In the genomic region with DNA sequence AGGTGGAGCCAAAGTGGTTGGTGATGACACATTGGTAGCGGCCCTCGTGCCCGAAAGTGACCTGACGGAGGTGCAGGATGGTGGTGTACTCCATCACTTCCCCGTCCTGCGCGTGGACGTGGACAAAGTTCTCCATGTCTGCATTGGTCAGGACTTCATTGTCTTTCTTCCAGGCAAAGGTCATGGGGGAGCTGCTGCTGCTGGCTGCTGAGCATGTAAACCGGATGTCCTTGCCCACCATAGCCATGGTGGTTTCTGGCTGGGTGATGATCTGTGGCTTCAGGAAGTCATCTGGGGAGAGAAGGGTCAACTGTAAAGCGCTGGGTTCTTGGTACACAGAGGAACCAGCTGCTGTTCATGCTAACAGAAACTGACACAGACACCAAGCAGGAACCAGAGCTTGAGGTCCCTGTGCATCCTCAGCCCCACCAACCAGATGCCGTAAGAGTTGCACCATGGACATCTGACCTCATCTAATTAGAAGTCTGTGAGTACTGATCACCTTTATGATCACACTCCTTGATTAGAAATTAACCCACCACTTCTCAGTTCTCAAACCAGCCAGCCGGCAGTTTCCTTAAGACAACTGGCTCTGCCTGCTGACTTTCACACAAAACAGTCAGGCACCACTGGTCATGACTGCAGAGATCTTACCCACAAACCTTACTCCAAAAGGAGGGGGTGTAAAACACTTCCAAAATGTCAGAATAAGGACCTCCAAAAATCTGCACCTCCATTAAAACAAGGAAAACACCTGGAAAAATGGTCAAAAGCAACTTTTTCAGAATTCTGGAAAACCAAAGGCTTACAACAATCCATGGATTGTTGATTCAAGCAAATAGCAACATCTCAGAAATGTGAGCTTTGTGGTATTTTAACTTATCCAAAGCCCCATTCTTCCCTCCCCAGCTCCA, we compare ENCODE assay signal across 9 cellular contexts.
DNase-seq lines count a peak whose midpoint lies in the region; ATAC-seq lines count a peak whose summit lies in the region.
"Had no signal": no experiment of that assay in that cellular context is flagged by ENCODE, and none has a peak within 500 bp of the region (broad histone marks: within the 10 kb centered on the region; RNA-seq: fewer than 3 reads in every experiment).

No MANE protein-coding gene starts in this region.

- H3K4me3 ChIP-seq in rectal smooth muscle tissue (ENCODE audit: low read length), result no peak overlapping the region

- DNase-seq in kidney glomerular epithelial cell (lab: John Stamatoyannopoulos, UW), result no peak
- no peak for DNase-seq in NCI-H226
- DNase-seq in COLO668 (lab: John Stamatoyannopoulos, UW; ENCODE audit: unreplicated experiment), result no peak
- no peak for DNase-seq in NCI-H526 treated with DMSO at 0.1 percent for 48 hours (lab: John Stamatoyannopoulos, UW)
- DNase-seq: H7 had no signal

- peaks cover 48% of the 10 kb centered on the region for H3K36me3 ChIP-seq in rectal smooth muscle tissue (ENCODE audit: control insufficient read depth, insufficient read depth, low read length)

- H3K9ac ChIP-seq in rectal smooth muscle tissue (ENCODE audit: low read length), result no peak overlapping the region

- no peaks in the 10 kb centered on the region for H3K27me3 ChIP-seq in rectal smooth muscle tissue (ENCODE audit: control insufficient read depth, insufficient read depth, low read length)

- H3K4me1 ChIP-seq in rectal smooth muscle tissue (ENCODE audit: control insufficient read depth, insufficient read depth, low read length), result peaks cover 8% of the 10 kb centered on the region

- ATAC-seq in GM19035 (IDR thresholded peaks at IDR 0.05; ENCODE audit: unreplicated experiment) (peak; percentile 81), HG02588 (IDR thresholded peaks at IDR 0.05; ENCODE audit: unreplicated experiment) (peak; percentile 81), HG03575 (IDR thresholded peaks at IDR 0.05; ENCODE audit: extremely low read depth, insufficient number of reproducible peaks, low FRiP score, unreplicated experiment) (peak; percentile 68)

- peak overlapping the region; percentile 3 for H3K27ac ChIP-seq in rectal smooth muscle tissue (ENCODE audit: low read depth, low read length)
